In genomic region chr11:63837719-63838118, GRCh38 we compare ENCODE assay signal across 1 cellular context.
TF ChIP-seq lines count a peak whose summit lies in the region.

No MANE protein-coding gene starts in this region.

TF ChIP-seq in GM12878, 131 proteins besides CTCF, POLR2A, EP300 and RAD21 (continued from another document):
- TF ChIP-seq, protein P1, sequence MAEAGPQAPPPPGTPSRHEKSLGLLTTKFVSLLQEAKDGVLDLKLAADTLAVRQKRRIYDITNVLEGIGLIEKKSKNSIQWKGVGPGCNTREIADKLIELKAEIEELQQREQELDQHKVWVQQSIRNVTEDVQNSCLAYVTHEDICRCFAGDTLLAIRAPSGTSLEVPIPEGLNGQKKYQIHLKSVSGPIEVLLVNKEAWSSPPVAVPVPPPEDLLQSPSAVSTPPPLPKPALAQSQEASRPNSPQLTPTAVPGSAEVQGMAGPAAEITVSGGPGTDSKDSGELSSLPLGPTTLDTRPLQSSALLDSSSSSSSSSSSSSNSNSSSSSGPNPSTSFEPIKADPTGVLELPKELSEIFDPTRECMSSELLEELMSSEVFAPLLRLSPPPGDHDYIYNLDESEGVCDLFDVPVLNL (IDR thresholded peaks at IDR 0.05; ENCODE audit: low read depth, low read length): no peak
- no peak for TF ChIP-seq CHD4 (IDR thresholded peaks at IDR 0.05)
- no peak for TF ChIP-seq MEF2A (IDR thresholded peaks at IDR 0.05; ENCODE audit: insufficient read depth, low read depth, low read length)
- TF ChIP-seq ELK1 (IDR thresholded peaks at IDR 0.05; ENCODE audit: low read depth, low read length): no peak
